ENCODE assay signal across 11 cellular contexts in genomic region chr22:24601217-24602104, GRCh38. TPM values are rescaled to one million over a fixed set of nuclear protein-coding genes. Genes with fewer than 3 reads are reported as not detected.
DNase-seq lines count a peak whose midpoint lies in the region; ATAC-seq and TF ChIP-seq lines count a peak whose summit lies in the region.
"Had no signal": no experiment of that assay in that cellular context is flagged by ENCODE, and none has a peak within 500 bp of the region (broad histone marks: within the 10 kb centered on the region; RNA-seq: fewer than 3 reads in every experiment).

No MANE protein-coding gene starts in this region.

- peaks cover 24% of the 10 kb centered on the region for H3K4me1 Mint-ChIP-seq in activated CD4-positive, alpha-beta memory T cell treated with anti-CD3 and anti-CD28 coated beads for 36 hours (ENCODE audit: low read depth)

- CTCF ChIA-PET in activated CD4-positive, alpha-beta memory T cell treated with anti-CD3 and anti-CD28 coated beads for 36 hours (lab: Charles Lee): no interaction called here

- ATAC-seq in lower lobe of right lung (peak; percentile 76 to 83), HG02759 (IDR thresholded peaks at IDR 0.05; ENCODE audit: unreplicated experiment) (no peak)

- peak overlapping the region in 3 of 11 experiments; percentile 34 to 43 (median 36); a peak in 5 of 22 replicates for H3K9ac ChIP-seq in BLaER1 treated with 17β-estradiol and CSF1 and Interleukin-3, amounts not matched to agents 10 nM and 100 nM

- no peak overlapping the region for H3K4me3 ChIP-seq in BLaER1 treated with 17β-estradiol and CSF1 and Interleukin-3, amounts not matched to agents 10 nM and 100 nM
- H3K4me3 ChIP-seq in HL-60 (replicated peaks; ENCODE audit: insufficient read depth, low read length): no peak overlapping the region
- H3K4me3 ChIP-seq in lower lobe of right lung: no peak overlapping the region
- no peak overlapping the region for H3K4me3 ChIP-seq in prostate gland

- peak in 1 of 2 experiments; percentile 90 for DNase-seq in HL-60 (ENCODE audit: low read depth in 1 of 2, low spot score in 1 of 2)
- peak; percentile 46 for DNase-seq in activated CD4-positive, alpha-beta memory T cell treated with anti-CD3 and anti-CD28 coated beads for 36 hours
- DNase-seq in lower lobe of right lung: peak; percentile 83
- DNase-seq in SIG-M5 (lab: John Stamatoyannopoulos, UW): no peak
- no peak for DNase-seq in prostate gland (ENCODE audit: low spot score)
- DNase-seq in foreskin melanocyte: no peak
- DNase-seq: central memory CD4-positive, alpha-beta T cell; COR-L47; Karpas-422 had no signal

- peaks cover 21 to 39% (median 32%) of the 10 kb centered on the region in 10 experiments for H3K4me1 ChIP-seq in BLaER1 treated with 17β-estradiol and CSF1 and Interleukin-3, amounts not matched to agents 10 nM and 100 nM
- H3K4me1 ChIP-seq in lower lobe of right lung: peaks cover 20% of the 10 kb centered on the region
- no peaks in the 10 kb centered on the region for H3K4me1 ChIP-seq in prostate gland (replicated peaks)

- H3K27me3 ChIP-seq in BLaER1 treated with 17β-estradiol and CSF1 and Interleukin-3, amounts not matched to agents 10 nM and 100 nM: no peaks in the 10 kb centered on the region
- no peaks in the 10 kb centered on the region for H3K27me3 ChIP-seq in HL-60 (ENCODE audit: insufficient read depth, poor library complexity, severe bottlenecking)
- H3K27me3 ChIP-seq in lower lobe of right lung (ENCODE audit: low read depth): no peaks in the 10 kb centered on the region
- no peaks in the 10 kb centered on the region for H3K27me3 ChIP-seq in prostate gland (replicated peaks; ENCODE audit: insufficient read depth)

- TF ChIP-seq CTCF in HL-60 (IDR thresholded peaks at IDR 0.05; ENCODE audit: insufficient read depth, low read length) (no peak), lower lobe of right lung (IDR thresholded peaks at IDR 0.05) (no peak), prostate gland (IDR thresholded peaks at IDR 0.05) (no peak)

- WGBS in prostate gland: 51% methylated on average over 9 of the region's 12 CpGs

- no peaks in the 10 kb centered on the region for H3K36me3 ChIP-seq in BLaER1 treated with 17β-estradiol and CSF1 and Interleukin-3, amounts not matched to agents 10 nM and 100 nM
- no peaks in the 10 kb centered on the region for H3K36me3 ChIP-seq in lower lobe of right lung
- no peaks in the 10 kb centered on the region for H3K36me3 ChIP-seq in prostate gland

- intact Hi-C loops in activated CD4-positive, alpha-beta memory T cell treated with anti-CD3 and anti-CD28 coated beads for 36 hours (cut with micrococcal nuclease): no loop called here
- intact Hi-C loops in lower lobe of right lung (cut with DNase I) (no loop called here), prostate gland (cut with DNase I) (no loop called here)

- TF ChIP-seq POLR2A in prostate gland (IDR thresholded peaks at IDR 0.05): no peak

- peak overlapping the region in 7 of 11 experiments; percentile 38 to 77 (median 58); a peak in 13 of 22 replicates for H3K27ac ChIP-seq in BLaER1 treated with 17β-estradiol and CSF1 and Interleukin-3, amounts not matched to agents 10 nM and 100 nM
- H3K27ac ChIP-seq in HL-60 (replicated peaks): peak overlapping the region; percentile 85
- H3K27ac ChIP-seq in lower lobe of right lung: peak overlapping the region; percentile 18
- no peak overlapping the region for H3K27ac ChIP-seq in prostate gland

- no peaks in the 10 kb centered on the region for H3K27me3 Mint-ChIP-seq in activated CD4-positive, alpha-beta memory T cell treated with anti-CD3 and anti-CD28 coated beads for 36 hours

- no peak overlapping the region for H3K4me3 Mint-ChIP-seq in activated CD4-positive, alpha-beta memory T cell treated with anti-CD3 and anti-CD28 coated beads for 36 hours

- POLR2A ChIA-PET in activated CD4-positive, alpha-beta memory T cell treated with anti-CD3 and anti-CD28 coated beads for 36 hours (lab: Charles Lee): no interaction called here

- peak overlapping the region; percentile 51 to 81 (median 67) for H3K4me2 ChIP-seq in BLaER1 treated with 17β-estradiol and CSF1 and Interleukin-3, amounts not matched to agents 10 nM and 100 nM

- no peaks in the 10 kb centered on the region for H4K20me1 ChIP-seq in BLaER1 treated with 17β-estradiol and CSF1 and Interleukin-3, amounts not matched to agents 10 nM and 100 nM

- no peaks in the 10 kb centered on the region for H3K36me3 Mint-ChIP-seq in activated CD4-positive, alpha-beta memory T cell treated with anti-CD3 and anti-CD28 coated beads for 36 hours

- H3K9me3 Mint-ChIP-seq in activated CD4-positive, alpha-beta memory T cell treated with anti-CD3 and anti-CD28 coated beads for 36 hours: no peaks in the 10 kb centered on the region

- no peak overlapping the region for H3K27ac Mint-ChIP-seq in activated CD4-positive, alpha-beta memory T cell treated with anti-CD3 and anti-CD28 coated beads for 36 hours

- H3K9me3 ChIP-seq in BLaER1 treated with 17β-estradiol and CSF1 and Interleukin-3, amounts not matched to agents 10 nM and 100 nM (replicated peaks in 1 of 11): no peaks in the 10 kb centered on the region
- H3K9me3 ChIP-seq in lower lobe of right lung (no peaks in the 10 kb centered on the region), prostate gland (no peaks in the 10 kb centered on the region)

RNA-seq across cellular contexts. Expression of gene GGT1, which starts 1.5 kb away (rescaled TPM):
- 10 to 100 TPM; 39.5 to 41.5 TPM for total RNA-seq in activated CD4-positive, alpha-beta memory T cell treated with anti-CD3 and anti-CD28 coated beads for 36 hours
- total RNA-seq in lower lobe of right lung: 65.1 TPM
- total RNA-seq in prostate gland: 100 to 1,000 TPM in 1 of 2 donors, 10 to 100 TPM in 1; 64.6 to 114 TPM

RNA-seq across cellular contexts. Expression of gene LRRC75B, which starts 8.6 kb away (rescaled TPM):
- total RNA-seq in activated CD4-positive, alpha-beta memory T cell treated with anti-CD3 and anti-CD28 coated beads for 36 hours: 1 to 10 TPM; 1.1 to 1.2 TPM
- total RNA-seq in lower lobe of right lung (10.2 TPM), prostate gland (100 to 1,000 TPM in 1 of 2 donors, 10 to 100 TPM in 1; 57.0 to 161 TPM)

RNA-seq across cellular contexts. Expression of gene SNRPD3, which starts 45.7 kb away (rescaled TPM):
- 100 to 1,000 TPM; 131 TPM for total RNA-seq in activated CD4-positive, alpha-beta memory T cell treated with anti-CD3 and anti-CD28 coated beads for 36 hours
- total RNA-seq in lower lobe of right lung (66.8 TPM), prostate gland (100 to 1,000 TPM; 152 to 169 TPM)

RNA-seq across cellular contexts. Expression of gene GUCD1, which starts 46.5 kb away (rescaled TPM):
- 10 to 100 TPM; 94.2 to 99.5 TPM for total RNA-seq in activated CD4-positive, alpha-beta memory T cell treated with anti-CD3 and anti-CD28 coated beads for 36 hours
- total RNA-seq in lower lobe of right lung (120 TPM), prostate gland (100 to 1,000 TPM; 143 to 147 TPM)

Comparison
In these comparisons a context has a peak if more than half of its experiments do, and no peak if none do; other contexts are left out.
1. H3K27ac ChIP-seq: peak in BLaER1 treated with 17β-estradiol and CSF1 and Interleukin-3, amounts not matched to agents 10 nM and 100 nM (7 of 11), HL-60 (single experiment) and lower lobe of right lung (single experiment); none in prostate gland (0 of 2).
2. DNase-seq: peak in activated CD4-positive, alpha-beta memory T cell treated with anti-CD3 and anti-CD28 coated beads for 36 hours (single experiment) and lower lobe of right lung (single experiment); none in SIG-M5 (single experiment), prostate gland (single experiment) and foreskin melanocyte (single experiment).